In the genomic region with DNA sequence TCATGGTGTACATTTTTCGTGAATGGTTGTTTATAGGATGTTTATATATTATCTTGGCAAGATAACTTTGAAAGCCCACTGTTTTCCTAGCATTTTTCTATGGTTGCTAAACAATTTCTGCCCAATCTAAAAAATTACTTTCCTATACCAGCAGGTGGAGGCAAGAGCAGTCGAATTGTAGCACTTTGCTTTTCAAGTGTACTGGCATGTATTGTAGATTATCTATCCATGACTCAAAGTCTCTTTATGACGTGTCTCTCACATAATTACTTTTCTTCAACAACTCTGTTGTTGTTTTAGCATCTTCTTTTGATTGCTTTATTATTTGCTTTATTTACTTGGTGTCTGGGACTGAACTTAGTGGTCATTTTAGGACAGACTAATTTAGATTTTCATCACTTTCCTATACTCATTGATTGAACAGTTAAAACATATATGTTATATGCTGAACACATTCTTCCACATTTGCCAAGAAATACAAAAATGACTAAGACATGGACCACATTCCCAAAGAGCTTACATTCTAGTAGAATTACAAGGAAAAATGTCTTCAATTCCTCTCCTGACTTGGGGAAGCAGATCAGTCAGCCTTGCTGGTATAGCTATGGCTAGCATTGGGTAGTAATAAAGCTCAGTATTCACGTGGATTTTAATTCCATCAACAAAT, we compare ENCODE assay signal across 2 cellular contexts.
A peak's percentile ranks its signal among the peaks of the same experiment; 100 is the strongest.
TF ChIP-seq lines count a peak whose summit lies in the region.

No MANE protein-coding gene starts in this region.

TF ChIP-seq in GM12878, 131 proteins besides CTCF, POLR2A, EP300 and RAD21 (continues in another document):
- TF ChIP-seq, protein P1, sequence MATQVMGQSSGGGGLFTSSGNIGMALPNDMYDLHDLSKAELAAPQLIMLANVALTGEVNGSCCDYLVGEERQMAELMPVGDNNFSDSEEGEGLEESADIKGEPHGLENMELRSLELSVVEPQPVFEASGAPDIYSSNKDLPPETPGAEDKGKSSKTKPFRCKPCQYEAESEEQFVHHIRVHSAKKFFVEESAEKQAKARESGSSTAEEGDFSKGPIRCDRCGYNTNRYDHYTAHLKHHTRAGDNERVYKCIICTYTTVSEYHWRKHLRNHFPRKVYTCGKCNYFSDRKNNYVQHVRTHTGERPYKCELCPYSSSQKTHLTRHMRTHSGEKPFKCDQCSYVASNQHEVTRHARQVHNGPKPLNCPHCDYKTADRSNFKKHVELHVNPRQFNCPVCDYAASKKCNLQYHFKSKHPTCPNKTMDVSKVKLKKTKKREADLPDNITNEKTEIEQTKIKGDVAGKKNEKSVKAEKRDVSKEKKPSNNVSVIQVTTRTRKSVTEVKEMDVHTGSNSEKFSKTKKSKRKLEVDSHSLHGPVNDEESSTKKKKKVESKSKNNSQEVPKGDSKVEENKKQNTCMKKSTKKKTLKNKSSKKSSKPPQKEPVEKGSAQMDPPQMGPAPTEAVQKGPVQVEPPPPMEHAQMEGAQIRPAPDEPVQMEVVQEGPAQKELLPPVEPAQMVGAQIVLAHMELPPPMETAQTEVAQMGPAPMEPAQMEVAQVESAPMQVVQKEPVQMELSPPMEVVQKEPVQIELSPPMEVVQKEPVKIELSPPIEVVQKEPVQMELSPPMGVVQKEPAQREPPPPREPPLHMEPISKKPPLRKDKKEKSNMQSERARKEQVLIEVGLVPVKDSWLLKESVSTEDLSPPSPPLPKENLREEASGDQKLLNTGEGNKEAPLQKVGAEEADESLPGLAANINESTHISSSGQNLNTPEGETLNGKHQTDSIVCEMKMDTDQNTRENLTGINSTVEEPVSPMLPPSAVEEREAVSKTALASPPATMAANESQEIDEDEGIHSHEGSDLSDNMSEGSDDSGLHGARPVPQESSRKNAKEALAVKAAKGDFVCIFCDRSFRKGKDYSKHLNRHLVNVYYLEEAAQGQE (IDR thresholded peaks at IDR 0.05; ENCODE audit: low read depth, low read length), result no peak
- TF ChIP-seq NBN (IDR thresholded peaks at IDR 0.05) (no peak), IKZF1 (conservative IDR thresholded peaks at IDR 0.05) (no peak), CBX3 (IDR thresholded peaks at IDR 0.05; ENCODE audit: borderline replicate concordance, low read depth) (no peak), TCF7 (IDR thresholded peaks at IDR 0.05; ENCODE audit: borderline replicate concordance) (0 out of 2 replicates have a peak, but pooled peaks have one; percentile 32), POLR2AphosphoS2 (IDR thresholded peaks at IDR 0.05; ENCODE audit: low read depth, low read length) (no peak), STAT1 (conservative IDR thresholded peaks at IDR 0.05) (no peak), CHD2 (IDR thresholded peaks at IDR 0.05; ENCODE audit: borderline replicate concordance, low read depth, low read length) (no peak), RELA (IDR thresholded peaks at IDR 0.05; ENCODE audit: borderline replicate concordance, partially characterized antibody) (no peak)
- TF ChIP-seq, protein P2, sequence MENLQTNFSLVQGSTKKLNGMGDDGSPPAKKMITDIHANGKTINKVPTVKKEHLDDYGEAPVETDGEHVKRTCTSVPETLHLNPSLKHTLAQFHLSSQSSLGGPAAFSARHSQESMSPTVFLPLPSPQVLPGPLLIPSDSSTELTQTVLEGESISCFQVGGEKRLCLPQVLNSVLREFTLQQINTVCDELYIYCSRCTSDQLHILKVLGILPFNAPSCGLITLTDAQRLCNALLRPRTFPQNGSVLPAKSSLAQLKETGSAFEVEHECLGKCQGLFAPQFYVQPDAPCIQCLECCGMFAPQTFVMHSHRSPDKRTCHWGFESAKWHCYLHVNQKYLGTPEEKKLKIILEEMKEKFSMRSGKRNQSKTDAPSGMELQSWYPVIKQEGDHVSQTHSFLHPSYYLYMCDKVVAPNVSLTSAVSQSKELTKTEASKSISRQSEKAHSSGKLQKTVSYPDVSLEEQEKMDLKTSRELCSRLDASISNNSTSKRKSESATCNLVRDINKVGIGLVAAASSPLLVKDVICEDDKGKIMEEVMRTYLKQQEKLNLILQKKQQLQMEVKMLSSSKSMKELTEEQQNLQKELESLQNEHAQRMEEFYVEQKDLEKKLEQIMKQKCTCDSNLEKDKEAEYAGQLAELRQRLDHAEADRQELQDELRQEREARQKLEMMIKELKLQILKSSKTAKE (IDR thresholded peaks at IDR 0.05; ENCODE audit: low read depth, poor library complexity, severe bottlenecking), result no peak
- TF ChIP-seq, protein P3, sequence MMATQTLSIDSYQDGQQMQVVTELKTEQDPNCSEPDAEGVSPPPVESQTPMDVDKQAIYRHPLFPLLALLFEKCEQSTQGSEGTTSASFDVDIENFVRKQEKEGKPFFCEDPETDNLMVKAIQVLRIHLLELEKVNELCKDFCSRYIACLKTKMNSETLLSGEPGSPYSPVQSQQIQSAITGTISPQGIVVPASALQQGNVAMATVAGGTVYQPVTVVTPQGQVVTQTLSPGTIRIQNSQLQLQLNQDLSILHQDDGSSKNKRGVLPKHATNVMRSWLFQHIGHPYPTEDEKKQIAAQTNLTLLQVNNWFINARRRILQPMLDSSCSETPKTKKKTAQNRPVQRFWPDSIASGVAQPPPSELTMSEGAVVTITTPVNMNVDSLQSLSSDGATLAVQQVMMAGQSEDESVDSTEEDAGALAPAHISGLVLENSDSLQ (IDR thresholded peaks at IDR 0.05), result 0 out of 2 replicates have a peak, but pooled peaks have one; percentile 7
- TF ChIP-seq, protein P4, sequence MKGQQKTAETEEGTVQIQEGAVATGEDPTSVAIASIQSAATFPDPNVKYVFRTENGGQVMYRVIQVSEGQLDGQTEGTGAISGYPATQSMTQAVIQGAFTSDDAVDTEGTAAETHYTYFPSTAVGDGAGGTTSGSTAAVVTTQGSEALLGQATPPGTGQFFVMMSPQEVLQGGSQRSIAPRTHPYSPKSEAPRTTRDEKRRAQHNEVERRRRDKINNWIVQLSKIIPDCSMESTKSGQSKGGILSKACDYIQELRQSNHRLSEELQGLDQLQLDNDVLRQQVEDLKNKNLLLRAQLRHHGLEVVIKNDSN (IDR thresholded peaks at IDR 0.05; ENCODE audit: borderline replicate concordance, extremely low read length, insufficient read depth, low read depth, low read length), result no peak

TF ChIP-seq in liver, 16 proteins besides CTCF, POLR2A, EP300 and RAD21:
- TF ChIP-seq, protein P5, sequence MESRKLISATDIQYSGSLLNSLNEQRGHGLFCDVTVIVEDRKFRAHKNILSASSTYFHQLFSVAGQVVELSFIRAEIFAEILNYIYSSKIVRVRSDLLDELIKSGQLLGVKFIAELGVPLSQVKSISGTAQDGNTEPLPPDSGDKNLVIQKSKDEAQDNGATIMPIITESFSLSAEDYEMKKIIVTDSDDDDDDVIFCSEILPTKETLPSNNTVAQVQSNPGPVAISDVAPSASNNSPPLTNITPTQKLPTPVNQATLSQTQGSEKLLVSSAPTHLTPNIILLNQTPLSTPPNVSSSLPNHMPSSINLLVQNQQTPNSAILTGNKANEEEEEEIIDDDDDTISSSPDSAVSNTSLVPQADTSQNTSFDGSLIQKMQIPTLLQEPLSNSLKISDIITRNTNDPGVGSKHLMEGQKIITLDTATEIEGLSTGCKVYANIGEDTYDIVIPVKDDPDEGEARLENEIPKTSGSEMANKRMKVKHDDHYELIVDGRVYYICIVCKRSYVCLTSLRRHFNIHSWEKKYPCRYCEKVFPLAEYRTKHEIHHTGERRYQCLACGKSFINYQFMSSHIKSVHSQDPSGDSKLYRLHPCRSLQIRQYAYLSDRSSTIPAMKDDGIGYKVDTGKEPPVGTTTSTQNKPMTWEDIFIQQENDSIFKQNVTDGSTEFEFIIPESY (IDR thresholded peaks at IDR 0.05), result no peak
- TF ChIP-seq HNF4A (conservative IDR thresholded peaks at IDR 0.05), result peak in 1 of 2 donors; percentile 29
TF ChIP-seq in liver: peak in this region for 1.
